ENCODE assay signal across 1 cellular context in the genomic region with DNA sequence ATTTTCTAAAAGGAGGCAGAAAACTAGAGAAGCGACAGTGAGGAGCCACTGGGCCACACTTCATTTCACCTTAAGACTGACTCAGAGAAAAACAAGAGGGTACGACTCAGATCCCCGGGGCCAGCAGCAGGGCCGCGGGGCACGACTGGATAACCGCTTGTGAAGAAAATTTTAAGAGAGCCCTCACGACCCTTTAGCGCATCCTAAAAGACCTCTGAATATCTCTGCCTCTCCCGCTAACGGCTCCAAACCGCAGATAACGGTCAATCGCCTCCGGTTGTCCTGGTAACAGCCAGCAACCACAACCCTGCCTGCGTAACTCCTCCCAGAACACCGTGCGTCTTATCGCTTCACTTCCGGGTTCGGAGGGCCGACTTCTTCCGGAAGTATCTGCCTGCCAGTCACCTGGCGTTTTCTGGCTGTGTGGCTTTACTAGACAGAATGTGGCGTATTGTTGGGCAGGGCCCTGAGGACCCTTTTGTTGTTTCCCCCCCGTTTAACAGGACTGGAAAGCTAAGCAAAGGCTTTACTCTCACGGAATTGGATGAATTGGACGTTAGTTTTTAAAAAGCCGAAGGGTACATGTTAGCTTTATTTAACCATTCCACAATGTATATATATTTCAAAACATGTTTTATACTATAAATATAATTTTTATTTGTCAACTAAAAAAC.
A peak's percentile ranks its signal among the peaks of the same experiment; 100 is the strongest.
TF ChIP-seq lines count a peak whose summit lies in the region.

No MANE protein-coding gene starts in this region.

TF ChIP-seq in GM12878, 131 proteins besides CTCF, POLR2A, EP300 and RAD21 (continued from another document):
- TF ChIP-seq, protein P1, sequence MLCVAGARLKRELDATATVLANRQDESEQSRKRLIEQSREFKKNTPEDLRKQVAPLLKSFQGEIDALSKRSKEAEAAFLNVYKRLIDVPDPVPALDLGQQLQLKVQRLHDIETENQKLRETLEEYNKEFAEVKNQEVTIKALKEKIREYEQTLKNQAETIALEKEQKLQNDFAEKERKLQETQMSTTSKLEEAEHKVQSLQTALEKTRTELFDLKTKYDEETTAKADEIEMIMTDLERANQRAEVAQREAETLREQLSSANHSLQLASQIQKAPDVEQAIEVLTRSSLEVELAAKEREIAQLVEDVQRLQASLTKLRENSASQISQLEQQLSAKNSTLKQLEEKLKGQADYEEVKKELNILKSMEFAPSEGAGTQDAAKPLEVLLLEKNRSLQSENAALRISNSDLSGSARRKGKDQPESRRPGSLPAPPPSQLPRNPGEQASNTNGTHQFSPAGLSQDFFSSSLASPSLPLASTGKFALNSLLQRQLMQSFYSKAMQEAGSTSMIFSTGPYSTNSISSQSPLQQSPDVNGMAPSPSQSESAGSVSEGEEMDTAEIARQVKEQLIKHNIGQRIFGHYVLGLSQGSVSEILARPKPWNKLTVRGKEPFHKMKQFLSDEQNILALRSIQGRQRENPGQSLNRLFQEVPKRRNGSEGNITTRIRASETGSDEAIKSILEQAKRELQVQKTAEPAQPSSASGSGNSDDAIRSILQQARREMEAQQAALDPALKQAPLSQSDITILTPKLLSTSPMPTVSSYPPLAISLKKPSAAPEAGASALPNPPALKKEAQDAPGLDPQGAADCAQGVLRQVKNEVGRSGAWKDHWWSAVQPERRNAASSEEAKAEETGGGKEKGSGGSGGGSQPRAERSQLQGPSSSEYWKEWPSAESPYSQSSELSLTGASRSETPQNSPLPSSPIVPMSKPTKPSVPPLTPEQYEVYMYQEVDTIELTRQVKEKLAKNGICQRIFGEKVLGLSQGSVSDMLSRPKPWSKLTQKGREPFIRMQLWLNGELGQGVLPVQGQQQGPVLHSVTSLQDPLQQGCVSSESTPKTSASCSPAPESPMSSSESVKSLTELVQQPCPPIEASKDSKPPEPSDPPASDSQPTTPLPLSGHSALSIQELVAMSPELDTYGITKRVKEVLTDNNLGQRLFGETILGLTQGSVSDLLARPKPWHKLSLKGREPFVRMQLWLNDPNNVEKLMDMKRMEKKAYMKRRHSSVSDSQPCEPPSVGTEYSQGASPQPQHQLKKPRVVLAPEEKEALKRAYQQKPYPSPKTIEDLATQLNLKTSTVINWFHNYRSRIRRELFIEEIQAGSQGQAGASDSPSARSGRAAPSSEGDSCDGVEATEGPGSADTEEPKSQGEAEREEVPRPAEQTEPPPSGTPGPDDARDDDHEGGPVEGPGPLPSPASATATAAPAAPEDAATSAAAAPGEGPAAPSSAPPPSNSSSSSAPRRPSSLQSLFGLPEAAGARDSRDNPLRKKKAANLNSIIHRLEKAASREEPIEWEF (IDR thresholded peaks at IDR 0.05; ENCODE audit: insufficient replicate concordance, low read depth, low read length), result no peak
- TF ChIP-seq, protein P2, sequence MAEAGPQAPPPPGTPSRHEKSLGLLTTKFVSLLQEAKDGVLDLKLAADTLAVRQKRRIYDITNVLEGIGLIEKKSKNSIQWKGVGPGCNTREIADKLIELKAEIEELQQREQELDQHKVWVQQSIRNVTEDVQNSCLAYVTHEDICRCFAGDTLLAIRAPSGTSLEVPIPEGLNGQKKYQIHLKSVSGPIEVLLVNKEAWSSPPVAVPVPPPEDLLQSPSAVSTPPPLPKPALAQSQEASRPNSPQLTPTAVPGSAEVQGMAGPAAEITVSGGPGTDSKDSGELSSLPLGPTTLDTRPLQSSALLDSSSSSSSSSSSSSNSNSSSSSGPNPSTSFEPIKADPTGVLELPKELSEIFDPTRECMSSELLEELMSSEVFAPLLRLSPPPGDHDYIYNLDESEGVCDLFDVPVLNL (IDR thresholded peaks at IDR 0.05; ENCODE audit: low read depth, low read length), result no peak
- TF ChIP-seq MXI1 (IDR thresholded peaks at IDR 0.05; ENCODE audit: low read depth, low read length), result peak; percentile 83
- TF ChIP-seq, protein P3, sequence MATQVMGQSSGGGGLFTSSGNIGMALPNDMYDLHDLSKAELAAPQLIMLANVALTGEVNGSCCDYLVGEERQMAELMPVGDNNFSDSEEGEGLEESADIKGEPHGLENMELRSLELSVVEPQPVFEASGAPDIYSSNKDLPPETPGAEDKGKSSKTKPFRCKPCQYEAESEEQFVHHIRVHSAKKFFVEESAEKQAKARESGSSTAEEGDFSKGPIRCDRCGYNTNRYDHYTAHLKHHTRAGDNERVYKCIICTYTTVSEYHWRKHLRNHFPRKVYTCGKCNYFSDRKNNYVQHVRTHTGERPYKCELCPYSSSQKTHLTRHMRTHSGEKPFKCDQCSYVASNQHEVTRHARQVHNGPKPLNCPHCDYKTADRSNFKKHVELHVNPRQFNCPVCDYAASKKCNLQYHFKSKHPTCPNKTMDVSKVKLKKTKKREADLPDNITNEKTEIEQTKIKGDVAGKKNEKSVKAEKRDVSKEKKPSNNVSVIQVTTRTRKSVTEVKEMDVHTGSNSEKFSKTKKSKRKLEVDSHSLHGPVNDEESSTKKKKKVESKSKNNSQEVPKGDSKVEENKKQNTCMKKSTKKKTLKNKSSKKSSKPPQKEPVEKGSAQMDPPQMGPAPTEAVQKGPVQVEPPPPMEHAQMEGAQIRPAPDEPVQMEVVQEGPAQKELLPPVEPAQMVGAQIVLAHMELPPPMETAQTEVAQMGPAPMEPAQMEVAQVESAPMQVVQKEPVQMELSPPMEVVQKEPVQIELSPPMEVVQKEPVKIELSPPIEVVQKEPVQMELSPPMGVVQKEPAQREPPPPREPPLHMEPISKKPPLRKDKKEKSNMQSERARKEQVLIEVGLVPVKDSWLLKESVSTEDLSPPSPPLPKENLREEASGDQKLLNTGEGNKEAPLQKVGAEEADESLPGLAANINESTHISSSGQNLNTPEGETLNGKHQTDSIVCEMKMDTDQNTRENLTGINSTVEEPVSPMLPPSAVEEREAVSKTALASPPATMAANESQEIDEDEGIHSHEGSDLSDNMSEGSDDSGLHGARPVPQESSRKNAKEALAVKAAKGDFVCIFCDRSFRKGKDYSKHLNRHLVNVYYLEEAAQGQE (IDR thresholded peaks at IDR 0.05; ENCODE audit: low read depth, low read length), result no peak
- TF ChIP-seq TBL1XR1 (IDR thresholded peaks at IDR 0.05; ENCODE audit: low read depth, low read length), result peak; percentile 26; the same call in 1 of the 2 replicates
- no peak for TF ChIP-seq ZNF384 (IDR thresholded peaks at IDR 0.05; ENCODE audit: borderline replicate concordance, low read depth, low read length)
- TF ChIP-seq ZNF24 (IDR thresholded peaks at IDR 0.05), result no peak
- no peak for TF ChIP-seq ZNF274 (IDR thresholded peaks at IDR 0.05; ENCODE audit: insufficient read depth, insufficient read length)
- TF ChIP-seq CHD4 (IDR thresholded peaks at IDR 0.05), result no peak
- TF ChIP-seq MTA3 (IDR thresholded peaks at IDR 0.05; ENCODE audit: borderline replicate concordance, low read length), result no peak
- peak; percentile 22 for TF ChIP-seq MEF2B (IDR thresholded peaks at IDR 0.05; ENCODE audit: partially characterized antibody, poor library complexity, severe bottlenecking)
- TF ChIP-seq MEF2A (IDR thresholded peaks at IDR 0.05; ENCODE audit: insufficient read depth, low read depth, low read length), result 0 out of 2 replicates have a peak, but pooled peaks have one; percentile 31
- TF ChIP-seq WRNIP1 (IDR thresholded peaks at IDR 0.05; ENCODE audit: borderline replicate concordance, low read depth, low read length), result no peak
- TF ChIP-seq POLR2AphosphoS2 (IDR thresholded peaks at IDR 0.05; ENCODE audit: low read depth, low read length), result peak; percentile 82
- TF ChIP-seq IKZF2 (IDR thresholded peaks at IDR 0.05), result no peak; a peak in 1 of 4 replicates
- TF ChIP-seq SMAD5 (IDR thresholded peaks at IDR 0.05; ENCODE audit: low read depth), result peak; percentile 85
- TF ChIP-seq BRCA1 (IDR thresholded peaks at IDR 0.05; ENCODE audit: low read depth, low read length), result no peak
- TF ChIP-seq RAD51 (IDR thresholded peaks at IDR 0.05), result peak; percentile 64; the same call in 1 of the 2 replicates
- TF ChIP-seq CBFB (IDR thresholded peaks at IDR 0.05; ENCODE audit: low read depth), result peak; percentile 94
- no peak for TF ChIP-seq LARP7 (IDR thresholded peaks at IDR 0.05)
